In genomic region chr19:35693835-35694599, GRCh38 we compare ENCODE assay signal across 1 cellular context.
A peak's percentile ranks its signal among the peaks of the same experiment; 100 is the strongest.
TF ChIP-seq lines count a peak whose summit lies in the region.

No MANE protein-coding gene starts in this region.

TF ChIP-seq in HepG2, 621 proteins besides CTCF, POLR2A, EP300 and RAD21 (continued from another document and continues in another):
- TF ChIP-seq NR2F6 (IDR thresholded peaks at IDR 0.05) = 0 out of 2 replicates have a peak, but pooled peaks have one; percentile 21
- TF ChIP-seq NR2F6 (CRISPR knock-in tag; IDR thresholded peaks at IDR 0.05) = peak; percentile 77
- no peak for TF ChIP-seq ADNP (CRISPR knock-in tag; IDR thresholded peaks at IDR 0.05)
- TF ChIP-seq MAX (IDR thresholded peaks at IDR 0.05) = peak; percentile 39; the same call in 1 of the 2 replicates
- peak; percentile 53; the same call in 1 of the 2 replicates for TF ChIP-seq CBX5 (CRISPR knock-in tag; IDR thresholded peaks at IDR 0.05; ENCODE audit: borderline replicate concordance)
- peak; percentile 65 for TF ChIP-seq SAP130 (CRISPR knock-in tag; IDR thresholded peaks at IDR 0.05; ENCODE audit: low read depth)
- TF ChIP-seq GATAD1 (CRISPR knock-in tag; IDR thresholded peaks at IDR 0.05) = peak; percentile 70
- TF ChIP-seq DMAP1 (CRISPR knock-in tag; IDR thresholded peaks at IDR 0.05) = no peak
- TF ChIP-seq, protein P1, sequence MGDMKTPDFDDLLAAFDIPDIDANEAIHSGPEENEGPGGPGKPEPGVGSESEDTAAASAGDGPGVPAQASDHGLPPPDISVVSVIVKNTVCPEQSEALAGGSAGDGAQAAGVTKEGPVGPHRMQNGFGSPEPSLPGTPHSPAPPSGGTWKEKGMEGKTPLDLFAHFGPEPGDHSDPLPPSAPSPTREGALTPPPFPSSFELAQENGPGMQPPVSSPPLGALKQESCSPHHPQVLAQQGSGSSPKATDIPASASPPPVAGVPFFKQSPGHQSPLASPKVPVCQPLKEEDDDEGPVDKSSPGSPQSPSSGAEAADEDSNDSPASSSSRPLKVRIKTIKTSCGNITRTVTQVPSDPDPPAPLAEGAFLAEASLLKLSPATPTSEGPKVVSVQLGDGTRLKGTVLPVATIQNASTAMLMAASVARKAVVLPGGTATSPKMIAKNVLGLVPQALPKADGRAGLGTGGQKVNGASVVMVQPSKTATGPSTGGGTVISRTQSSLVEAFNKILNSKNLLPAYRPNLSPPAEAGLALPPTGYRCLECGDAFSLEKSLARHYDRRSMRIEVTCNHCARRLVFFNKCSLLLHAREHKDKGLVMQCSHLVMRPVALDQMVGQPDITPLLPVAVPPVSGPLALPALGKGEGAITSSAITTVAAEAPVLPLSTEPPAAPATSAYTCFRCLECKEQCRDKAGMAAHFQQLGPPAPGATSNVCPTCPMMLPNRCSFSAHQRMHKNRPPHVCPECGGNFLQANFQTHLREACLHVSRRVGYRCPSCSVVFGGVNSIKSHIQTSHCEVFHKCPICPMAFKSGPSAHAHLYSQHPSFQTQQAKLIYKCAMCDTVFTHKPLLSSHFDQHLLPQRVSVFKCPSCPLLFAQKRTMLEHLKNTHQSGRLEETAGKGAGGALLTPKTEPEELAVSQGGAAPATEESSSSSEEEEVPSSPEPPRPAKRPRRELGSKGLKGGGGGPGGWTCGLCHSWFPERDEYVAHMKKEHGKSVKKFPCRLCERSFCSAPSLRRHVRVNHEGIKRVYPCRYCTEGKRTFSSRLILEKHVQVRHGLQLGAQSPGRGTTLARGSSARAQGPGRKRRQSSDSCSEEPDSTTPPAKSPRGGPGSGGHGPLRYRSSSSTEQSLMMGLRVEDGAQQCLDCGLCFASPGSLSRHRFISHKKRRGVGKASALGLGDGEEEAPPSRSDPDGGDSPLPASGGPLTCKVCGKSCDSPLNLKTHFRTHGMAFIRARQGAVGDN (CRISPR knock-in tag; IDR thresholded peaks at IDR 0.05) = peak; percentile 12; the same call in 1 of the 2 replicates
- no peak for TF ChIP-seq ZNF790 (CRISPR knock-in tag; IDR thresholded peaks at IDR 0.05; ENCODE audit: borderline replicate concordance)
- TF ChIP-seq ZNF713 (CRISPR knock-in tag; IDR thresholded peaks at IDR 0.05) = no peak
- 0 out of 2 replicates have a peak, but pooled peaks have one; percentile 36 for TF ChIP-seq HBP1 (CRISPR knock-in tag; IDR thresholded peaks at IDR 0.05; ENCODE audit: low read depth)
- no peak for TF ChIP-seq ZNF34 (CRISPR knock-in tag; IDR thresholded peaks at IDR 0.05; ENCODE audit: borderline replicate concordance)
- no peak for TF ChIP-seq SKIL (CRISPR knock-in tag; IDR thresholded peaks at IDR 0.05; ENCODE audit: borderline replicate concordance)
- TF ChIP-seq, protein P2, sequence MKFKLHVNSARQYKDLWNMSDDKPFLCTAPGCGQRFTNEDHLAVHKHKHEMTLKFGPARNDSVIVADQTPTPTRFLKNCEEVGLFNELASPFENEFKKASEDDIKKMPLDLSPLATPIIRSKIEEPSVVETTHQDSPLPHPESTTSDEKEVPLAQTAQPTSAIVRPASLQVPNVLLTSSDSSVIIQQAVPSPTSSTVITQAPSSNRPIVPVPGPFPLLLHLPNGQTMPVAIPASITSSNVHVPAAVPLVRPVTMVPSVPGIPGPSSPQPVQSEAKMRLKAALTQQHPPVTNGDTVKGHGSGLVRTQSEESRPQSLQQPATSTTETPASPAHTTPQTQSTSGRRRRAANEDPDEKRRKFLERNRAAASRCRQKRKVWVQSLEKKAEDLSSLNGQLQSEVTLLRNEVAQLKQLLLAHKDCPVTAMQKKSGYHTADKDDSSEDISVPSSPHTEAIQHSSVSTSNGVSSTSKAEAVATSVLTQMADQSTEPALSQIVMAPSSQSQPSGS (CRISPR knock-in tag; IDR thresholded peaks at IDR 0.05) = peak; percentile 25; the same call in 1 of the 2 replicates
- TF ChIP-seq TEAD3 (CRISPR knock-in tag; optimal IDR thresholded peaks at IDR 0.05; ENCODE audit: borderline replicate concordance) = peak; percentile 54
- TF ChIP-seq CBFB (CRISPR knock-in tag; IDR thresholded peaks at IDR 0.05) = 0 out of 2 replicates have a peak, but pooled peaks have one; percentile 36
- TF ChIP-seq SOX5 (CRISPR knock-in tag; IDR thresholded peaks at IDR 0.05; ENCODE audit: borderline replicate concordance) = peak; percentile 30; the same call in 1 of the 2 replicates
- peak; percentile 26; the same call in 1 of the 2 replicates for TF ChIP-seq TFDP1 (CRISPR knock-in tag; IDR thresholded peaks at IDR 0.05; ENCODE audit: borderline replicate concordance)
- TF ChIP-seq YEATS2 (CRISPR knock-in tag; IDR thresholded peaks at IDR 0.05; ENCODE audit: borderline replicate concordance) = 0 out of 2 replicates have a peak, but pooled peaks have one; percentile 51
- 0 out of 2 replicates have a peak, but pooled peaks have one; percentile 22 for TF ChIP-seq ZBTB38 (CRISPR knock-in tag; IDR thresholded peaks at IDR 0.05)
- TF ChIP-seq ZNF547 (CRISPR knock-in tag; IDR thresholded peaks at IDR 0.05) = peak; percentile 35; the same call in 1 of the 2 replicates
- TF ChIP-seq HMGXB3 (CRISPR knock-in tag; IDR thresholded peaks at IDR 0.05; ENCODE audit: borderline replicate concordance) = peak; percentile 62; the same call in 1 of the 2 replicates
- TF ChIP-seq HNRNPK (IDR thresholded peaks at IDR 0.05; ENCODE audit: low read depth, low read length, poor library complexity, severe bottlenecking) = peak; percentile 81
- no peak for TF ChIP-seq CHD2 (IDR thresholded peaks at IDR 0.05; ENCODE audit: low read depth, low read length)
- TF ChIP-seq ELF3 (CRISPR knock-in tag; IDR thresholded peaks at IDR 0.05) = 0 out of 2 replicates have a peak, but pooled peaks have one; percentile 44
- TF ChIP-seq CCAR2 (optimal IDR thresholded peaks at IDR 0.05; ENCODE audit: low read depth, low read length) = peak; percentile 88
- no peak for TF ChIP-seq ZFAT (CRISPR knock-in tag; conservative IDR thresholded peaks at IDR 0.05)
- peak; percentile 31; the same call in 1 of the 3 replicates for TF ChIP-seq MXI1 (IDR thresholded peaks at IDR 0.05; ENCODE audit: borderline replicate concordance, low read depth, low read length)
- TF ChIP-seq FLYWCH1 (CRISPR knock-in tag; IDR thresholded peaks at IDR 0.05) = no peak
- no peak for TF ChIP-seq NKX3-1 (CRISPR knock-in tag; IDR thresholded peaks at IDR 0.05)
- peak; percentile 54; the same call in 1 of the 2 replicates for TF ChIP-seq PRDM10 (CRISPR knock-in tag; IDR thresholded peaks at IDR 0.05; ENCODE audit: low read depth)
- TF ChIP-seq RBM39 (IDR thresholded peaks at IDR 0.05; ENCODE audit: low read depth, low read length, poor library complexity, severe bottlenecking) = peak; percentile 50
- TF ChIP-seq KLF16 (CRISPR knock-in tag; IDR thresholded peaks at IDR 0.05) = peak in 1 of 2 experiments; percentile 66; a peak in 1 of 4 replicates
- TF ChIP-seq HOXA3 (CRISPR knock-in tag; IDR thresholded peaks at IDR 0.05) = peak; percentile 36; the same call in 1 of the 2 replicates
- TF ChIP-seq, protein P3, sequence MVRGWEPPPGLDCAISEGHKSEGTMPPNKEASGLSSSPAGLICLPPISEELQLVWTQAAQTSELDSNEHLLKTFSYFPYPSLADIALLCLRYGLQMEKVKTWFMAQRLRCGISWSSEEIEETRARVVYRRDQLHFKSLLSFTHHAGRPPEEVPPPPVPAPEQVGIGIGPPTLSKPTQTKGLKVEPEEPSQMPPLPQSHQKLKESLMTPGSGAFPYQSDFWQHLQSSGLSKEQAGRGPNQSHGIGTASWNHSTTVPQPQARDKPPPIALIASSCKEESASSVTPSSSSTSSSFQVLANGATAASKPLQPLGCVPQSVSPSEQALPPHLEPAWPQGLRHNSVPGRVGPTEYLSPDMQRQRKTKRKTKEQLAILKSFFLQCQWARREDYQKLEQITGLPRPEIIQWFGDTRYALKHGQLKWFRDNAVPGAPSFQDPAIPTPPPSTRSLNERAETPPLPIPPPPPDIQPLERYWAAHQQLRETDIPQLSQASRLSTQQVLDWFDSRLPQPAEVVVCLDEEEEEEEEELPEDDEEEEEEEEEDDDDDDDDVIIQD (CRISPR knock-in tag; IDR thresholded peaks at IDR 0.05; ENCODE audit: low read depth) = peak; percentile 72; the same call in 1 of the 2 replicates
- peak; percentile 54 for TF ChIP-seq YY1 (IDR thresholded peaks at IDR 0.05; ENCODE audit: insufficient read depth, insufficient replicate concordance, low read depth, low read length)
